1 cellular context compared by ENCODE assay signal in the genomic region with DNA sequence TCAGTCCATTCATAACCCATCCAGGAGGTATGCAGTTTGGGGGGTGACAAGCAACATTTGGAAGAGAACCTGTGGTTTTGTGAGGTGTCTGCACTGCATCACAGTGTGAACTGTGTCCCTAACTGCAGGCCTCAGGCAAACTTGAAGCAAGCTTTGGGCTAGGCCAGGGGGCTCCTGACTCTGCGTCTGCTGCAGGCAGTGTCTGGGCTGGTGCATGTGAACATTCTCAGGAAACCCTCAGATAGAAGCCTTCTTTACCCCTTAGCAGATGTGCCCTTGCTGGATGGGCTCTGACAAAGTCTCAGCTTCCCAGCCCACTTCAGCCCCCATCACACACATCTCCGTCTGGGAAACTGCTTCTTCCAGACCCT.
TF ChIP-seq lines count a peak whose summit lies in the region.

No MANE protein-coding gene starts in this region.

TF ChIP-seq in H1, 55 proteins besides CTCF, POLR2A, EP300 and RAD21 (continued from another document):
- TF ChIP-seq, protein P1, sequence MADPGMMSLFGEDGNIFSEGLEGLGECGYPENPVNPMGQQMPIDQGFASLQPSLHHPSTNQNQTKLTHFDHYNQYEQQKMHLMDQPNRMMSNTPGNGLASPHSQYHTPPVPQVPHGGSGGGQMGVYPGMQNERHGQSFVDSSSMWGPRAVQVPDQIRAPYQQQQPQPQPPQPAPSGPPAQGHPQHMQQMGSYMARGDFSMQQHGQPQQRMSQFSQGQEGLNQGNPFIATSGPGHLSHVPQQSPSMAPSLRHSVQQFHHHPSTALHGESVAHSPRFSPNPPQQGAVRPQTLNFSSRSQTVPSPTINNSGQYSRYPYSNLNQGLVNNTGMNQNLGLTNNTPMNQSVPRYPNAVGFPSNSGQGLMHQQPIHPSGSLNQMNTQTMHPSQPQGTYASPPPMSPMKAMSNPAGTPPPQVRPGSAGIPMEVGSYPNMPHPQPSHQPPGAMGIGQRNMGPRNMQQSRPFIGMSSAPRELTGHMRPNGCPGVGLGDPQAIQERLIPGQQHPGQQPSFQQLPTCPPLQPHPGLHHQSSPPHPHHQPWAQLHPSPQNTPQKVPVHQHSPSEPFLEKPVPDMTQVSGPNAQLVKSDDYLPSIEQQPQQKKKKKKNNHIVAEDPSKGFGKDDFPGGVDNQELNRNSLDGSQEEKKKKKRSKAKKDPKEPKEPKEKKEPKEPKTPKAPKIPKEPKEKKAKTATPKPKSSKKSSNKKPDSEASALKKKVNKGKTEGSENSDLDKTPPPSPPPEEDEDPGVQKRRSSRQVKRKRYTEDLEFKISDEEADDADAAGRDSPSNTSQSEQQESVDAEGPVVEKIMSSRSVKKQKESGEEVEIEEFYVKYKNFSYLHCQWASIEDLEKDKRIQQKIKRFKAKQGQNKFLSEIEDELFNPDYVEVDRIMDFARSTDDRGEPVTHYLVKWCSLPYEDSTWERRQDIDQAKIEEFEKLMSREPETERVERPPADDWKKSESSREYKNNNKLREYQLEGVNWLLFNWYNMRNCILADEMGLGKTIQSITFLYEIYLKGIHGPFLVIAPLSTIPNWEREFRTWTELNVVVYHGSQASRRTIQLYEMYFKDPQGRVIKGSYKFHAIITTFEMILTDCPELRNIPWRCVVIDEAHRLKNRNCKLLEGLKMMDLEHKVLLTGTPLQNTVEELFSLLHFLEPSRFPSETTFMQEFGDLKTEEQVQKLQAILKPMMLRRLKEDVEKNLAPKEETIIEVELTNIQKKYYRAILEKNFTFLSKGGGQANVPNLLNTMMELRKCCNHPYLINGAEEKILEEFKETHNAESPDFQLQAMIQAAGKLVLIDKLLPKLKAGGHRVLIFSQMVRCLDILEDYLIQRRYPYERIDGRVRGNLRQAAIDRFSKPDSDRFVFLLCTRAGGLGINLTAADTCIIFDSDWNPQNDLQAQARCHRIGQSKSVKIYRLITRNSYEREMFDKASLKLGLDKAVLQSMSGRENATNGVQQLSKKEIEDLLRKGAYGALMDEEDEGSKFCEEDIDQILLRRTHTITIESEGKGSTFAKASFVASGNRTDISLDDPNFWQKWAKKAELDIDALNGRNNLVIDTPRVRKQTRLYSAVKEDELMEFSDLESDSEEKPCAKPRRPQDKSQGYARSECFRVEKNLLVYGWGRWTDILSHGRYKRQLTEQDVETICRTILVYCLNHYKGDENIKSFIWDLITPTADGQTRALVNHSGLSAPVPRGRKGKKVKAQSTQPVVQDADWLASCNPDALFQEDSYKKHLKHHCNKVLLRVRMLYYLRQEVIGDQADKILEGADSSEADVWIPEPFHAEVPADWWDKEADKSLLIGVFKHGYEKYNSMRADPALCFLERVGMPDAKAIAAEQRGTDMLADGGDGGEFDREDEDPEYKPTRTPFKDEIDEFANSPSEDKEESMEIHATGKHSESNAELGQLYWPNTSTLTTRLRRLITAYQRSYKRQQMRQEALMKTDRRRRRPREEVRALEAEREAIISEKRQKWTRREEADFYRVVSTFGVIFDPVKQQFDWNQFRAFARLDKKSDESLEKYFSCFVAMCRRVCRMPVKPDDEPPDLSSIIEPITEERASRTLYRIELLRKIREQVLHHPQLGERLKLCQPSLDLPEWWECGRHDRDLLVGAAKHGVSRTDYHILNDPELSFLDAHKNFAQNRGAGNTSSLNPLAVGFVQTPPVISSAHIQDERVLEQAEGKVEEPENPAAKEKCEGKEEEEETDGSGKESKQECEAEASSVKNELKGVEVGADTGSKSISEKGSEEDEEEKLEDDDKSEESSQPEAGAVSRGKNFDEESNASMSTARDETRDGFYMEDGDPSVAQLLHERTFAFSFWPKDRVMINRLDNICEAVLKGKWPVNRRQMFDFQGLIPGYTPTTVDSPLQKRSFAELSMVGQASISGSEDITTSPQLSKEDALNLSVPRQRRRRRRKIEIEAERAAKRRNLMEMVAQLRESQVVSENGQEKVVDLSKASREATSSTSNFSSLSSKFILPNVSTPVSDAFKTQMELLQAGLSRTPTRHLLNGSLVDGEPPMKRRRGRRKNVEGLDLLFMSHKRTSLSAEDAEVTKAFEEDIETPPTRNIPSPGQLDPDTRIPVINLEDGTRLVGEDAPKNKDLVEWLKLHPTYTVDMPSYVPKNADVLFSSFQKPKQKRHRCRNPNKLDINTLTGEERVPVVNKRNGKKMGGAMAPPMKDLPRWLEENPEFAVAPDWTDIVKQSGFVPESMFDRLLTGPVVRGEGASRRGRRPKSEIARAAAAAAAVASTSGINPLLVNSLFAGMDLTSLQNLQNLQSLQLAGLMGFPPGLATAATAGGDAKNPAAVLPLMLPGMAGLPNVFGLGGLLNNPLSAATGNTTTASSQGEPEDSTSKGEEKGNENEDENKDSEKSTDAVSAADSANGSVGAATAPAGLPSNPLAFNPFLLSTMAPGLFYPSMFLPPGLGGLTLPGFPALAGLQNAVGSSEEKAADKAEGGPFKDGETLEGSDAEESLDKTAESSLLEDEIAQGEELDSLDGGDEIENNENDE (IDR thresholded peaks at IDR 0.05; ENCODE audit: insufficient replicate concordance, low read length), result no peak
- no peak for TF ChIP-seq SP1 (IDR thresholded peaks at IDR 0.05; ENCODE audit: low read depth, low read length)
- no peak for TF ChIP-seq KDM1A (IDR thresholded peaks at IDR 0.05; ENCODE audit: borderline replicate concordance, low read length)
- TF ChIP-seq HDAC6 (IDR thresholded peaks at IDR 0.05; ENCODE audit: low read depth, low read length), result no peak
- TF ChIP-seq EZH2 (IDR thresholded peaks at IDR 0.05; ENCODE audit: low read depth, low read length, severe bottlenecking), result no peak
- no peak for TF ChIP-seq SAP30 (IDR thresholded peaks at IDR 0.05; ENCODE audit: insufficient read depth, insufficient replicate concordance, low read length)
- TF ChIP-seq NRF1 (IDR thresholded peaks at IDR 0.05; ENCODE audit: low read depth, low read length), result no peak
- TF ChIP-seq ZNF274 (IDR thresholded peaks at IDR 0.05; ENCODE audit: borderline replicate concordance, extremely low read depth, low read length), result no peak
- no peak for TF ChIP-seq CBX5 (IDR thresholded peaks at IDR 0.05; ENCODE audit: low read depth, low read length)
- no peak for TF ChIP-seq BRCA1 (IDR thresholded peaks at IDR 0.05; ENCODE audit: low read depth, low read length)
- TF ChIP-seq ASH2L (IDR thresholded peaks at IDR 0.05; ENCODE audit: low read length), result no peak
- TF ChIP-seq FOSL1 (IDR thresholded peaks at IDR 0.05; ENCODE audit: insufficient read depth, low read depth, low read length), result no peak
